8 cellular contexts compared by ENCODE assay signal in the genomic region with DNA sequence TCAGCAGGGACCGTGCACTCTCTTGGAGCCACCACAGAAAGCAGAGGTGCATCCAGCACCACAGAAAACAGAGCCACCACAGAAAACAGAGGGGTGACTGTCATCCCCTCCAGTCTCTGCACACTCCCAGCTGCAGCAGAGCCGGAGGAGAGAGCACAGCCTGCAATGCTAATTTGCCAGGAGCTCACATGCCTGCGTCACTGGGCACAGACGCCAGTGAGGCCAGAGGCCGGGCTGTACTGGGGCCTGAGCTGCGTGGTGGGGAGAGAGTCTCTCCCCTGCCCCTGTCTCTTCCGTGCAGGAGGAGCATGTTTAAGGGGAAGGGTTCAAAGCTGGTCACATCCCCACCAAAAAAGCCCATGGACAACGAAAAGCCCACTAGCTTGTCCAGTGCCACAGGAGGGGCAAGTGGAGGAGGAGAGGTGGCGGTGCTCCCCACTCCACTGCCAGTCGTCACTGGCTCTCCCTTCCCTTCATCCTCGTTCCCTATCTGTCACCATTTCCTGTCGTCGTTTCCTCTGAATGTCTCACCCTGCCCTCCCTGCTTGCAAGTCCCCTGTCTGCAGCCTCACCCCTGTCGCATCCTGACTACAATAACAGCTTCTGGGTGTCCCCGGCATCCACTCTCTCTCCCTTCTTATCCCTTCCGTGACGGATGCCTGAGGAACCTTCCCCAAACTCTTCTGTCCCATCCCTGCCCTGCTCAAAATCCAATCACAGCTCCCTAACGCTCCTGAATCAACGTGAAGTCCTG.
DNase-seq lines count a peak whose midpoint lies in the region; ATAC-seq and TF ChIP-seq lines count a peak whose summit lies in the region.
"Not testable (repeated sequence)": the region's sequence is repeated elsewhere in the genome, so short reads cannot be mapped to it uniquely, and the experiment has no call there.

No MANE protein-coding gene starts in this region.

- H4K20me1 ChIP-seq in Loucy (ENCODE audit: insufficient read depth, low read length, poor library complexity, severe bottlenecking), result not testable (repeated sequence)

- DNase-seq in CD1c-positive myeloid dendritic cell (ENCODE audit: extremely low spot score) (peak; percentile 0), globus pallidus (ENCODE audit: low spot score) (peak; percentile 96), osteocyte (ENCODE audit: extremely low spot score, unreplicated experiment) (peak; percentile 83), suprapubic skin (ENCODE audit: low spot score in 2 of 2) (peak; percentile 70 to 82)
- peak; percentile 26 for DNase-seq in activated CD8-positive, alpha-beta T cell treated with anti-CD3 and anti-CD28 coated beads, Interleukin-2, amount 10 ng/mL, durations not matched to agents 7 days and 5 days
- DNase-seq in caudate nucleus (lab: John Stamatoyannopoulos, UW), result not testable (repeated sequence)

- peak overlapping the region; percentile 65 for H3K27ac Mint-ChIP-seq in activated CD8-positive, alpha-beta T cell treated with anti-CD3 and anti-CD28 coated beads, Interleukin-2, amount 10 ng/mL, durations not matched to agents 7 days and 5 days
- H3K27ac Mint-ChIP-seq in osteocyte (ENCODE audit: unreplicated experiment), result not testable (repeated sequence)

- H2AFZ ChIP-seq in Loucy (ENCODE audit: low read length), result not testable (repeated sequence)

- H3K27me3 Mint-ChIP-seq in activated CD8-positive, alpha-beta T cell treated with anti-CD3 and anti-CD28 coated beads, Interleukin-2, amount 10 ng/mL, durations not matched to agents 7 days and 5 days (ENCODE audit: low read depth); osteocyte (ENCODE audit: unreplicated experiment): not testable (repeated sequence)

- not testable (repeated sequence) for H3K9me3 ChIP-seq in Loucy (ENCODE audit: insufficient read depth, low read depth, low read length); suprapubic skin

- not testable (repeated sequence) for TF ChIP-seq POLR2A in suprapubic skin (IDR thresholded peaks at IDR 0.05)

- H3K9me3 Mint-ChIP-seq in activated CD8-positive, alpha-beta T cell treated with anti-CD3 and anti-CD28 coated beads, Interleukin-2, amount 10 ng/mL, durations not matched to agents 7 days and 5 days (ENCODE audit: insufficient read depth); osteocyte (ENCODE audit: unreplicated experiment): not testable (repeated sequence)

- H3K9ac ChIP-seq in Loucy (ENCODE audit: low read depth, low read length, poor library complexity, severe bottlenecking), result peak overlapping the region; percentile 50

- not testable (repeated sequence) for H3K4me3 Mint-ChIP-seq in activated CD8-positive, alpha-beta T cell treated with anti-CD3 and anti-CD28 coated beads, Interleukin-2, amount 10 ng/mL, durations not matched to agents 7 days and 5 days; osteocyte (ENCODE audit: unreplicated experiment)

- H3K27ac ChIP-seq in caudate nucleus (ENCODE audit: low read depth, low read length) (peak overlapping the region; percentile 72), layer of hippocampus (ENCODE audit: low read depth, low read length) (peak overlapping the region; percentile 83)
- H3K27ac ChIP-seq in suprapubic skin, result not testable (repeated sequence)

- not testable (repeated sequence) for H3K79me2 ChIP-seq in Loucy (ENCODE audit: insufficient read depth, low read length)

- not testable (repeated sequence) for TF ChIP-seq EP300 in suprapubic skin (IDR thresholded peaks at IDR 0.05)

- H3K4me3 ChIP-seq in Loucy (ENCODE audit: low read length, poor library complexity, severe bottlenecking), result peak overlapping the region; percentile 34
- H3K4me3 ChIP-seq in suprapubic skin, result not testable (repeated sequence)

- peak overlapping the region; percentile 50 for H3K4me2 ChIP-seq in Loucy (ENCODE audit: low read depth, low read length, poor library complexity, severe bottlenecking)

- not testable (repeated sequence) for H3K4me1 ChIP-seq in Loucy (ENCODE audit: insufficient read depth, low read length, poor library complexity, severe bottlenecking); suprapubic skin

- H3F3A ChIP-seq in Loucy (ENCODE audit: low read depth), result not testable (repeated sequence)

- H3K4me1 Mint-ChIP-seq in activated CD8-positive, alpha-beta T cell treated with anti-CD3 and anti-CD28 coated beads, Interleukin-2, amount 10 ng/mL, durations not matched to agents 7 days and 5 days (ENCODE audit: low read depth); osteocyte (ENCODE audit: unreplicated experiment): not testable (repeated sequence)

- not testable (repeated sequence) for TF ChIP-seq CTCF in Loucy (conservative IDR thresholded peaks at IDR 0.05; ENCODE audit: low read length); osteocyte (IDR thresholded peaks at IDR 0.05); suprapubic skin (IDR thresholded peaks at IDR 0.05)

- POLR2A ChIA-PET in activated CD8-positive, alpha-beta T cell treated with anti-CD3 and anti-CD28 coated beads, Interleukin-2, amount 10 ng/mL, durations not matched to agents 7 days and 5 days (lab: Charles Lee), result not testable (repeated sequence)

- CTCF ChIA-PET in activated CD8-positive, alpha-beta T cell treated with anti-CD3 and anti-CD28 coated beads, Interleukin-2, amount 10 ng/mL, durations not matched to agents 7 days and 5 days (lab: Charles Lee), result not testable (repeated sequence)

- not testable (repeated sequence) for H3K27me3 ChIP-seq in Loucy (ENCODE audit: insufficient read depth, low read length, poor library complexity, severe bottlenecking); layer of hippocampus (ENCODE audit: control insufficient read depth, insufficient read depth, low read length); suprapubic skin

- H3K9me2 ChIP-seq in Loucy (replicated peaks; ENCODE audit: low read depth, low read length), result not testable (repeated sequence)

- WGBS in suprapubic skin, result 81% methylated on average over 16 of the region's 19 CpGs

- H3K36me3 ChIP-seq in Loucy (ENCODE audit: insufficient read depth, low read length); suprapubic skin: not testable (repeated sequence)

- ATAC-seq in activated CD8-positive, alpha-beta T cell treated with anti-CD3 and anti-CD28 coated beads, Interleukin-2, amount 10 ng/mL, durations not matched to agents 7 days and 5 days, result not testable (repeated sequence)

- not testable (repeated sequence) for H3K36me3 Mint-ChIP-seq in activated CD8-positive, alpha-beta T cell treated with anti-CD3 and anti-CD28 coated beads, Interleukin-2, amount 10 ng/mL, durations not matched to agents 7 days and 5 days (ENCODE audit: low read depth); osteocyte (ENCODE audit: unreplicated experiment)
